In the genomic region with DNA sequence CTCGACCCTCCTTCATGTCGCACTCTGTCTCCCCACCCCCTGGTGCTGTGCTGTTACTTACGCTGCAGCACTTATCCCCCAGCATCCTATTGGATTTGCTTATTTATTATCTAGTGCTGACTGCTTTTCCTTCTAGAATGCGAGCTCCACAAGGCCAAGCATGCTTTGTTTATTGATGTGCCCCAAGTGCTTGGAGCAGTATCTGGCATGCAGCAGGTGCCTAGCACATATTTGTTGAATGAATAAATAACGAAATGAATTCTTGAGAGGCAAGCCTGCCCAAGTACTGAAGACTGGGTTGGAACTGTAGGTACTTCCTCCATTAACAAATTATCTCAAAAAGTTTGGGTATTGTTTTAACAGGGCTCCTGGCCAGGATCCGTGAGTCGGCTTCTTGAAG, we compare ENCODE assay signal across 24 cellular contexts.
"Had no signal": no experiment of that assay in that cellular context is flagged by ENCODE, and none has a peak within 500 bp of the region (broad histone marks: within the 10 kb centered on the region; RNA-seq: fewer than 3 reads in every experiment).

No MANE protein-coding gene starts in this region.

- DNase-seq: islet precursor cell; left ventricle myocardium inferior; midbrain; mucosa of descending colon; naive thymus-derived CD4-positive, alpha-beta T cell; ovary; right lobe of liver; stimulated activated CD4-positive, alpha-beta T cell treated with anti-CD3 and anti-CD28 coated beads, Interleukin-12 subunit alpha, Interleukin-12 subunit beta, amount 100 ng/mL, for 4 hours; stimulated activated CD4-positive, alpha-beta T cell treated with anti-CD3 and anti-CD28 coated beads, Interleukin-15, amount 100 ng/mL, for 24 hours; stimulated activated CD4-positive, alpha-beta T cell treated with anti-CD3 and anti-CD28 coated beads, Interleukin-2, amount 100 ng/mL, for 24 hours; stimulated activated CD4-positive, alpha-beta T cell treated with anti-CD3 and anti-CD28 coated beads, Interleukin-4, amount 100 ng/mL, for 1 hour; stimulated activated naive B cell treated with anti-CD40 and anti-IgM and Interleukin-4, amounts not matched to agents 10 μg/mL and 1 μg/mL and 100 μg/mL, for 72 hours; stimulated activated naive CD8-positive, alpha-beta T cell treated with anti-CD3 and anti-CD28 coated beads, Interleukin-15, Interleukin-2, amounts not matched to agents 100 U/mL and 50 U/mL, for 24 hours; stomach; testis; thyroid gland; transverse colon; upper lobe of left lung had no signal

- H3K4me3 ChIP-seq: hepatocyte, left ventricle myocardium inferior, lung, mucosa of descending colon, ovary, right atrium auricular region, right lobe of liver, skin epidermis, stomach, testis, thyroid gland, transverse colon, upper lobe of left lung had no signal

- H3K27ac ChIP-seq: hepatocyte, left ventricle myocardium inferior, ovary, right atrium auricular region, right lobe of liver, skin epidermis, stomach, testis, thyroid gland, transverse colon, upper lobe of left lung had no signal

- H3K36me3 ChIP-seq: left ventricle myocardium inferior, ovary, right atrium auricular region, right lobe of liver, stomach, thyroid gland, transverse colon, upper lobe of left lung had no signal

- H3K9me3 Mint-ChIP-seq: natural killer cell treated with Interleukin-12 subunit alpha and Interleukin-12 subunit beta and Interleukin-15 and Interleukin-18, amount 100 ng/mL, for 72 hours; stimulated activated naive B cell treated with anti-CD40 and anti-IgM and Interleukin-4, amounts not matched to agents 10 μg/mL and 1 μg/mL and 100 μg/mL, for 72 hours had no signal

- H3K36me3 Mint-ChIP-seq: natural killer cell treated with Interleukin-12 subunit alpha and Interleukin-12 subunit beta and Interleukin-15 and Interleukin-18, amount 100 ng/mL, for 72 hours; stimulated activated naive B cell treated with anti-CD40 and anti-IgM and Interleukin-4, amounts not matched to agents 10 μg/mL and 1 μg/mL and 100 μg/mL, for 72 hours had no signal

- H3K4me3 Mint-ChIP-seq: naive thymus-derived CD4-positive, alpha-beta T cell; natural killer cell treated with Interleukin-12 subunit alpha and Interleukin-12 subunit beta and Interleukin-15 and Interleukin-18, amount 100 ng/mL, for 72 hours; stimulated activated naive B cell treated with anti-CD40 and anti-IgM and Interleukin-4, amounts not matched to agents 10 μg/mL and 1 μg/mL and 100 μg/mL, for 72 hours had no signal

- H2AFZ ChIP-seq: hepatocyte had no signal

- H3K4me2 ChIP-seq: hepatocyte had no signal

- H3K27ac Mint-ChIP-seq: naive thymus-derived CD4-positive, alpha-beta T cell; natural killer cell treated with Interleukin-12 subunit alpha and Interleukin-12 subunit beta and Interleukin-15 and Interleukin-18, amount 100 ng/mL, for 72 hours; progenitor cell of endocrine pancreas; stimulated activated naive B cell treated with anti-CD40 and anti-IgM and Interleukin-4, amounts not matched to agents 10 μg/mL and 1 μg/mL and 100 μg/mL, for 72 hours had no signal

- H3K4me1 ChIP-seq: right lobe of liver, testis, thyroid gland, transverse colon, upper lobe of left lung had no signal

- H3K9me3 ChIP-seq: left ventricle myocardium inferior, mucosa of descending colon, ovary, right lobe of liver, testis, thyroid gland, transverse colon, upper lobe of left lung had no signal

- ATAC-seq: mucosa of descending colon; naive thymus-derived CD4-positive, alpha-beta T cell; natural killer cell treated with Interleukin-12 subunit alpha and Interleukin-12 subunit beta and Interleukin-15 and Interleukin-18, amount 100 ng/mL, for 72 hours; right lobe of liver; stimulated activated naive B cell treated with anti-CD40 and anti-IgM and Interleukin-4, amounts not matched to agents 10 μg/mL and 1 μg/mL and 100 μg/mL, for 72 hours; stimulated activated naive CD8-positive, alpha-beta T cell treated with anti-CD3 and anti-CD28 coated beads, Interleukin-15, Interleukin-2, amounts not matched to agents 100 U/mL and 50 U/mL, for 24 hours had no signal

- H3K27me3 ChIP-seq: hepatocyte, ovary, right atrium auricular region, right lobe of liver, testis, thyroid gland, upper lobe of left lung had no signal

- H3K79me2 ChIP-seq: hepatocyte had no signal
